In the genomic region with DNA sequence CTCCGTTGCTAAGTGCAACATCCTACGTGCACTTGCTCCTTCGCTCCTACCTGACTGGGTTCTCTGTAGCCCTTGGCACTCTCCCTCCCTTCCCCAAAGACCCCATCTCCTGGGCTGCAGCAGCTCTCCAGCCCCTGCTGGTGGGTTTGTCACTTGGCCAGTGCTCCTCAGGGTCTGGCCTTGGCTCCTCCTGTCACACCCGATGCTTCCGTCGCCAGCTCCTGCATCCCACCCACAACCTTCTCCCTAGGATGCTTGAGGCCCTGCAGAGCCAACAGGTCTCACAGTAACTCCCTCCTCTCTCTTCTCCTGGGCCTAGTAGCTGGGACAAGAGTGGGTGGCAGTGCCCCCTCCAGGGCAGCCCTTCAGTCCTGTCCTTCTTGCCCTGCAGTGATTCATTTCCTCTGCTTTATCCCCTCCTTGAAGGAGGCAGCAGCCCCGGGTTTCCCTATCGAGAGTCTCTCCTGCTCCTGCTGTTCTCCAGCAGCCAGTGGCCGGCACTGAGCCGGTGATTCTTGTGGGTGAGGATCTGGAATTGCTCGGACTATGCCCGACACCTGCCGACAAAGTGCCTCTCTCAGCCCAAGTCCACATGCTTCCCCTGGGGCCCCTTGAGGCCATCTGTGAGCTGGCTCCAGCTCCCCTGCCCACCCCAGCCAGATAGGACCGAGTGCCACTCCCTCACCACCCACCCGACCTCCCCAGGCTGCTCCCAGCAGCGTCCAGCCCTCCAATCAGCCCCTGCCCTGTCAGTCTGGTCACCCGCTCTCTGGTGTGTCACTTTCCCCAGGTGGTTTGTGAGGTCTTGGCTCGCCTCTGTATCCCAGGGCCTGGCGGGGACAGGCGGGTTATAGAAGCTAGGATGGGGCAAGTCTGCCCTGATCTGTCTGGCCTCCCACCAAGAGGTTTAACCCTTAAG, we compare ENCODE assay signal across 1 cellular context.
TF ChIP-seq lines count a peak whose summit lies in the region.

No MANE protein-coding gene starts in this region.

TF ChIP-seq in SK-N-SH, 30 proteins besides CTCF, POLR2A, EP300 and RAD21 (continued from another document):
- TF ChIP-seq, protein P1, sequence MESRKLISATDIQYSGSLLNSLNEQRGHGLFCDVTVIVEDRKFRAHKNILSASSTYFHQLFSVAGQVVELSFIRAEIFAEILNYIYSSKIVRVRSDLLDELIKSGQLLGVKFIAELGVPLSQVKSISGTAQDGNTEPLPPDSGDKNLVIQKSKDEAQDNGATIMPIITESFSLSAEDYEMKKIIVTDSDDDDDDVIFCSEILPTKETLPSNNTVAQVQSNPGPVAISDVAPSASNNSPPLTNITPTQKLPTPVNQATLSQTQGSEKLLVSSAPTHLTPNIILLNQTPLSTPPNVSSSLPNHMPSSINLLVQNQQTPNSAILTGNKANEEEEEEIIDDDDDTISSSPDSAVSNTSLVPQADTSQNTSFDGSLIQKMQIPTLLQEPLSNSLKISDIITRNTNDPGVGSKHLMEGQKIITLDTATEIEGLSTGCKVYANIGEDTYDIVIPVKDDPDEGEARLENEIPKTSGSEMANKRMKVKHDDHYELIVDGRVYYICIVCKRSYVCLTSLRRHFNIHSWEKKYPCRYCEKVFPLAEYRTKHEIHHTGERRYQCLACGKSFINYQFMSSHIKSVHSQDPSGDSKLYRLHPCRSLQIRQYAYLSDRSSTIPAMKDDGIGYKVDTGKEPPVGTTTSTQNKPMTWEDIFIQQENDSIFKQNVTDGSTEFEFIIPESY (IDR thresholded peaks at IDR 0.05; ENCODE audit: borderline replicate concordance, low read depth) = no peak
- TF ChIP-seq ELF1 (IDR thresholded peaks at IDR 0.05) (no peak), RCOR1 (IDR thresholded peaks at IDR 0.05; ENCODE audit: low read length) (no peak), CHD2 (IDR thresholded peaks at IDR 0.05; ENCODE audit: low read length, partially characterized antibody) (no peak)
